Comparison of ENCODE assay signal across 1 cellular context in genomic region chr17:30942311-30943079, GRCh38.
A peak's percentile ranks its signal among the peaks of the same experiment; 100 is the strongest.
TF ChIP-seq lines count a peak whose summit lies in the region.

No MANE protein-coding gene starts in this region.

TF ChIP-seq in K562, 482 proteins besides CTCF, POLR2A, EP300 and RAD21:
- TF ChIP-seq BCOR (IDR thresholded peaks at IDR 0.05) (no peak), HES1 (IDR thresholded peaks at IDR 0.05; ENCODE audit: low read depth) (peak; percentile 25; the same call in 1 of the 2 replicates), ZNF77 (CRISPR knock-in tag; IDR thresholded peaks at IDR 0.05) (no peak), PHF8 (IDR thresholded peaks at IDR 0.05; ENCODE audit: borderline replicate concordance, low read length) (no peak), ZNF143 (CRISPR knock-in tag; IDR thresholded peaks at IDR 0.05) (no peak), ATF4 (CRISPR knock-in tag; IDR thresholded peaks at IDR 0.05) (no peak), ZNF512 (tag; IDR thresholded peaks at IDR 0.05) (no peak), BRF1 (IDR thresholded peaks at IDR 0.05; ENCODE audit: borderline replicate concordance, extremely low read depth, insufficient read length) (no peak), CEBPZ (IDR thresholded peaks at IDR 0.05; ENCODE audit: borderline replicate concordance, low read depth, low read length) (no peak), ESRRA (IDR thresholded peaks at IDR 0.05; ENCODE audit: borderline replicate concordance, low read depth) (peak; percentile 38; the same call in 1 of the 2 replicates)
